10 cellular contexts compared by ENCODE assay signal in the genomic region with DNA sequence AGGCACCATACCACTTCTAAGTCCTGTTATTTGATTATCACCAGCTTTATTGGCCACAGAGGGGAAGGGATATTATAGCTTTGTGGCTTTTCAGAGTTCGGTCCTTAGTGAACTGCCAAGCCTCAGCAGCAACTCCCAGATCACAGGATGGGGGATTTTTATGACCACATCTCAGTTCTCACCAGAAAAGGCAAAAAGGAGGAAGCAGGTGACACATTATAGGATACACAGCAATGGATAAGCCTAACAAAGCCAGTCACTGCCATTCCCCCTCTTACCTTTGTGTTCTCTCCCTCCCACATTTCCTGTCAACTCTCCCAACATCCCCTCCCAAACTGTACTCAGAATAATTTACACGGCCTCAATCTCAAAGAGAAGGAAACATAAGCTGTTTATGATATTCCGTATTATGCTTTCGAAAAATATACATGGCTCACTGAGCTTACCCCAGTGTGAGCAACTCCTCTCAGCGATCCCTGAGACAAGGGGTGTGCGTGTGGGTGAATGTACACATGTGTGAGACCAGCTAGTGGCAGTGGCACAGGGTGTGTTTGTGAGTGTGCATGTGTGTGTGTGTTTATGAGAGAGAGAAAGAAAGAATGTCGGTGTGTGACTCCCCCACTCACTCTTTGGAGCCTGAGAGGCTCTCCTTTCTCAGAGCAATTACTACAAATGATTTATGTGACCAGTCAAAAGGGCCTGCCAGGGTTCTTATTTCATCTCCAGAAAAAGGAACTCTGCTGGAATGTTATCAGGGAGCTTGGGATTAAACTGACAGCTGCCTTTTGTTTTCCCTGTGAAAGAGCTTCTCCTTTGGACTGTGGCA.
DNase-seq lines count a peak whose midpoint lies in the region; ATAC-seq and TF ChIP-seq lines count a peak whose summit lies in the region.
"Had no signal": no experiment of that assay in that cellular context is flagged by ENCODE, and none has a peak within 500 bp of the region (broad histone marks: within the 10 kb centered on the region; RNA-seq: fewer than 3 reads in every experiment).

No MANE protein-coding gene starts in this region.

- no peak overlapping the region for H3K4me3 Mint-ChIP-seq in H9
- no peak overlapping the region for H3K4me3 Mint-ChIP-seq in activated CD4-positive, alpha-beta T cell treated with anti-CD3 and anti-CD28 coated beads for 36 hours
- H3K4me3 Mint-ChIP-seq: activated CD4-positive, alpha-beta memory T cell treated with anti-CD3 and anti-CD28 coated beads for 36 hours had no signal

- DNase-seq in H9 (no peak), NCI-H2196 treated with DMSO at 0.1 percent for 48 hours (lab: John Stamatoyannopoulos, UW; ENCODE audit: unreplicated experiment) (peak; percentile 24), fibroblast of the aortic adventitia (ENCODE audit: low read depth) (peak; percentile 13), GM10266 (ENCODE audit: extremely low spot score) (no peak)
- DNase-seq in activated CD4-positive, alpha-beta T cell treated with anti-CD3 and anti-CD28 coated beads for 36 hours, result no peak
- DNase-seq: activated CD4-positive, alpha-beta memory T cell treated with anti-CD3 and anti-CD28 coated beads for 36 hours; anterior cingulate cortex had no signal

- H3K27ac ChIP-seq in H9 (ENCODE audit: insufficient read length, low read depth, low read length) (no peak overlapping the region), parathyroid adenoma (peak overlapping the region; percentile 32)

- intact Hi-C loops in activated CD4-positive, alpha-beta T cell treated with anti-CD3 and anti-CD28 coated beads for 36 hours (cut with DNase I, micrococcal nuclease), result no loop called here

- H3K4me2 ChIP-seq in H9 (ENCODE audit: insufficient read depth, insufficient read length, low read length), result no peak overlapping the region
- H3K4me2 ChIP-seq in parathyroid adenoma (ENCODE audit: low read length), result no peak overlapping the region

- CTCF ChIA-PET in activated CD4-positive, alpha-beta T cell treated with anti-CD3 and anti-CD28 coated beads for 36 hours (lab: Charles Lee), result interaction anchor here (0.7 kb wide), 1 partner anchor 545 kb away, joined by 3 read pairs; no protein-coding TSS in a partner anchor

- no peak overlapping the region for H2AK5ac ChIP-seq in H9 (ENCODE audit: insufficient read length, low read length)

- POLR2A ChIA-PET in activated CD4-positive, alpha-beta T cell treated with anti-CD3 and anti-CD28 coated beads for 36 hours (lab: Charles Lee), result interaction anchor here (0.6 kb wide), 1 partner anchor 151 kb away, joined by 3 read pairs; no protein-coding TSS in a partner anchor

- TF ChIP-seq CTCF in H9 (conservative IDR thresholded peaks at IDR 0.05) (no peak), fibroblast of the aortic adventitia (IDR thresholded peaks at IDR 0.05; ENCODE audit: insufficient read depth, low read length) (no peak), parathyroid adenoma (IDR thresholded peaks at IDR 0.05) (no peak), GM10266 (IDR thresholded peaks at IDR 0.05; ENCODE audit: control insufficient read depth, insufficient read depth, low read depth, missing control alignments) (no peak)

- H3K9ac ChIP-seq in H9 (ENCODE audit: extremely low read depth, insufficient read length, low read length) (no peak overlapping the region), parathyroid adenoma (no peak overlapping the region)

- no peak overlapping the region for H3K56ac ChIP-seq in H9 (ENCODE audit: insufficient read length, low read depth, low read length)

- H2BK20ac ChIP-seq in H9 (ENCODE audit: low read depth, low read length, poor library complexity, severe bottlenecking), result no peak overlapping the region

- no peak overlapping the region for H2AFZ ChIP-seq in H9 (ENCODE audit: low read length)
- H2AFZ ChIP-seq in parathyroid adenoma, result peak overlapping the region; percentile 23

- ATAC-seq in activated CD4-positive, alpha-beta T cell treated with anti-CD3 and anti-CD28 coated beads for 36 hours, result no peak
- ATAC-seq in GM18858 (IDR thresholded peaks at IDR 0.05; ENCODE audit: unreplicated experiment) (no peak), GM21576 (IDR thresholded peaks at IDR 0.05; ENCODE audit: unreplicated experiment) (no peak)

- H3T11ph ChIP-seq in H9 (ENCODE audit: low read length), result no peak overlapping the region

- no peak overlapping the region; the same call in 1 of the 2 replicates for H3K14ac ChIP-seq in H9 (ENCODE audit: insufficient read depth, low read length)

- peaks cover 17 to 19% of the 10 kb centered on the region in 2 experiments for H3K4me1 Mint-ChIP-seq in H9
- no peaks in the 10 kb centered on the region for H3K4me1 Mint-ChIP-seq in activated CD4-positive, alpha-beta T cell treated with anti-CD3 and anti-CD28 coated beads for 36 hours

- no peak overlapping the region for H2BK12ac ChIP-seq in H9 (ENCODE audit: insufficient read length, low read depth, low read length)

- H2BK120ac ChIP-seq in H9 (ENCODE audit: low read depth, low read length, poor library complexity, severe bottlenecking), result no peak overlapping the region

- no peaks in the 10 kb centered on the region for H4K20me1 ChIP-seq in H9 (ENCODE audit: control insufficient read depth, insufficient read depth, insufficient read length)

- no peak overlapping the region for H2BK15ac ChIP-seq in H9 (ENCODE audit: low read depth, low read length)

- peaks cover 4% of the 10 kb centered on the region for H3K9me3 ChIP-seq in H9 (ENCODE audit: control insufficient read depth, low read depth, low read length)
- no peaks in the 10 kb centered on the region for H3K9me3 ChIP-seq in parathyroid adenoma (ENCODE audit: control insufficient read depth, low read length)

- no peak overlapping the region for H3K4me3 ChIP-seq in fibroblast of the aortic adventitia (ENCODE audit: low read depth, low read length)
- no peak overlapping the region for H3K4me3 ChIP-seq in parathyroid adenoma (ENCODE audit: low read depth, low read length)

- peaks cover 8 to 11% of the 10 kb centered on the region in 2 experiments; a peak in 4 of 5 replicates for H3K9me3 Mint-ChIP-seq in H9
- H3K9me3 Mint-ChIP-seq in activated CD4-positive, alpha-beta T cell treated with anti-CD3 and anti-CD28 coated beads for 36 hours (ENCODE audit: low read depth), result peaks cover 6% of the 10 kb centered on the region
- H3K9me3 Mint-ChIP-seq: activated CD4-positive, alpha-beta memory T cell treated with anti-CD3 and anti-CD28 coated beads for 36 hours had no signal

- H3K27me3 ChIP-seq in H9 (ENCODE audit: insufficient read depth, low read length) (0 out of 2 replicates have a peak, but pooled peaks cover 1% of the 10 kb centered on the region), parathyroid adenoma (ENCODE audit: control insufficient read depth, insufficient read depth, low read length) (no peaks in the 10 kb centered on the region)

- H3K27me3 Mint-ChIP-seq in H9 (ENCODE audit: low read depth), result no peaks in the 10 kb centered on the region
- peaks cover 2% of the 10 kb centered on the region for H3K27me3 Mint-ChIP-seq in activated CD4-positive, alpha-beta T cell treated with anti-CD3 and anti-CD28 coated beads for 36 hours

- no peak overlapping the region for H3K18ac ChIP-seq in H9 (ENCODE audit: insufficient read length, low read depth, low read length)

- no CpG with 5 or more reads among the region's 7 CpGs for WGBS in H9 (ENCODE audit: extremely low coverage, insufficient read length, low lambda C conversion rate)

- H3K79me2 ChIP-seq in H9 (ENCODE audit: insufficient read depth, low read length) (no peaks in the 10 kb centered on the region), parathyroid adenoma (peaks cover 3% of the 10 kb centered on the region)

- H4K8ac ChIP-seq in H9 (replicated peaks; ENCODE audit: insufficient read length, low read depth, low read length), result no peak overlapping the region

- H3K4ac ChIP-seq in H9 (ENCODE audit: low read depth, low read length), result no peak overlapping the region

- H3K27ac Mint-ChIP-seq in H9, result peak overlapping the region in 2 of 3 experiments; percentile 5 to 28; a peak in 2 of 7 replicates
- no peak overlapping the region for H3K27ac Mint-ChIP-seq in activated CD4-positive, alpha-beta T cell treated with anti-CD3 and anti-CD28 coated beads for 36 hours
- H3K27ac Mint-ChIP-seq: activated CD4-positive, alpha-beta memory T cell treated with anti-CD3 and anti-CD28 coated beads for 36 hours had no signal

- peaks cover 4 to 14% (median 8%) of the 10 kb centered on the region in 3 experiments; a peak in 6 of 7 replicates for H3K36me3 Mint-ChIP-seq in H9 (ENCODE audit: insufficient read depth in 1 of 3, low read depth in 3 of 3)
- no peaks in the 10 kb centered on the region for H3K36me3 Mint-ChIP-seq in activated CD4-positive, alpha-beta T cell treated with anti-CD3 and anti-CD28 coated beads for 36 hours (ENCODE audit: low read depth)
- H3K36me3 Mint-ChIP-seq: activated CD4-positive, alpha-beta memory T cell treated with anti-CD3 and anti-CD28 coated beads for 36 hours had no signal

- no peak overlapping the region for H2BK5ac ChIP-seq in H9 (ENCODE audit: insufficient read length, low read length)

- no peak overlapping the region for H4K5ac ChIP-seq in H9 (ENCODE audit: insufficient read length, low read depth, low read length)

- H3K79me1 ChIP-seq in H9 (ENCODE audit: insufficient read depth, low read depth, low read length, poor library complexity, severe bottlenecking), result no peaks in the 10 kb centered on the region

- H4K91ac ChIP-seq in H9 (ENCODE audit: insufficient read length, low read depth, low read length), result no peak overlapping the region

- no peaks in the 10 kb centered on the region for H3K4me1 ChIP-seq in H9 (ENCODE audit: insufficient read depth, low read length)
- H3K4me1 ChIP-seq in parathyroid adenoma, result peaks cover 5% of the 10 kb centered on the region

- no peaks in the 10 kb centered on the region for H3K36me3 ChIP-seq in parathyroid adenoma (ENCODE audit: control insufficient read depth, insufficient read depth, low read length)

- H3K23ac ChIP-seq in H9 (ENCODE audit: insufficient read length, low read depth, low read length), result no peak overlapping the region

- H3K23me2 ChIP-seq in H9 (ENCODE audit: insufficient read length, low read depth, low read length, poor library complexity, severe bottlenecking), result no peaks in the 10 kb centered on the region

Comparison
In these comparisons a context has a peak if more than half of its experiments do, and no peak if none do; other contexts are left out.
1. DNase-seq: peak in NCI-H2196 treated with DMSO at 0.1 percent for 48 hours (single experiment) and fibroblast of the aortic adventitia (single experiment); none in H9 (single experiment), activated CD4-positive, alpha-beta T cell treated with anti-CD3 and anti-CD28 coated beads for 36 hours (single experiment) and GM10266 (single experiment).